In the genomic region with DNA sequence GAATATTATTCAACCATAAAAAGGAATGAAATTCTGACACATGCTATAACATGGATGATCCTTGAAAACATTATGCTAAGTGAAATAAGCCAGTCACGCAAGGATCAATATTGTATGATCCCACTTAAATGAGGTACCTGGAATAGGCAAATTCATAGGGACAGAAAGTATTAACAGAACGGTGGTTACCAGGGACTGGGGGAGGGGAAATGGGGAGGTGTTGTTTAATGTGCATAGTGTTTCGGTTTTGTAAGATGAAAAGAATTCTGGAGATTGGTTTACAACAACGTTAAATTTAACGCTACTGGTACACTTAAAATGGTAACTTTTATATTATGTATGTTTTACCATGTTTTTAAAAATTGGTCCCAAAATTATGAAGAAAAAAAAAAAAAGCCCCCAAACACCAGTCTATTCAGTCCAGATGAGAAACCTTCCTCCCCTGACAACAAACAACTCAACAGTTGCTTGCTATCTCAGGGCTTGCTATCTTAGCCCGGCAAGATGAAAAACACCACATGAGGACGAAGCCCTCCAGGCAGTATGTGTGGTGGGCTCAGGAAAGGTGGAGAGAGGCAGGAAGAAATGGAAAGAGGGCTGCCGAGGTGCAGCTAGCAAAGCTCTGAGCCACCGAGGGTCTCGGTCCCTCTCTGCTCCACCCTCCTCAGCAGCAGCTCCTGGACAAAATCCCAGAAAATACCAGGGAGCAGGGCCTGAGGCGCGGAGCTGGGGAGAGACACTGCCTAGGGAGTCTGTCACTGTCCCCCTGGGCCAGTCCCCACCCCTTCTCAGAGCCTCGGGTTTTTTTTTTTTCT, we compare ENCODE assay signal across 10 cellular contexts. TPM values are rescaled to one million over a fixed set of nuclear protein-coding genes. Genes with fewer than 3 reads are reported as not detected.
DNase-seq lines count a peak whose midpoint lies in the region; ATAC-seq and TF ChIP-seq lines count a peak whose summit lies in the region.
"Had no signal": no experiment of that assay in that cellular context is flagged by ENCODE, and none has a peak within 500 bp of the region (broad histone marks: within the 10 kb centered on the region; RNA-seq: fewer than 3 reads in every experiment).

No MANE protein-coding gene starts in this region.

- H3K4me3 ChIP-seq in ACC112 (ENCODE audit: low read depth, low read length), result no peak overlapping the region
- H3K4me3 ChIP-seq in Loucy (ENCODE audit: low read length, poor library complexity, severe bottlenecking), result peak overlapping the region; percentile 6
- H3K4me3 ChIP-seq in breast epithelium, result no peak overlapping the region
- H3K4me3 ChIP-seq: mucosa of descending colon had no signal

- H3K4me2 ChIP-seq in Loucy (ENCODE audit: low read depth, low read length, poor library complexity, severe bottlenecking), result peak overlapping the region; percentile 43

- DNase-seq in GM10266 (ENCODE audit: extremely low spot score) (no peak), UCSD-AML1 (lab: John Stamatoyannopoulos, UW; ENCODE audit: unreplicated experiment) (no peak), breast epithelium (ENCODE audit: low spot score in 2 of 2) (no peak)
- DNase-seq: activated effector memory CD4-positive, alpha-beta T cell treated with Interleukin-2 at 50 U/mL for 16 hours had no signal

- H3K9ac ChIP-seq in Loucy (ENCODE audit: low read depth, low read length, poor library complexity, severe bottlenecking), result no peak overlapping the region

- TF ChIP-seq CTCF in Loucy (conservative IDR thresholded peaks at IDR 0.05; ENCODE audit: low read length) (no peak), nephron (IDR thresholded peaks at IDR 0.05; ENCODE audit: unreplicated experiment in 3 of 3) (no peak), GM10266 (IDR thresholded peaks at IDR 0.05; ENCODE audit: control insufficient read depth, insufficient read depth, low read depth, missing control alignments) (no peak), breast epithelium (IDR thresholded peaks at IDR 0.05) (no peak)

- no peak for TF ChIP-seq POLR2A in breast epithelium (IDR thresholded peaks at IDR 0.05)

- peaks cover 41% of the 10 kb centered on the region for H3K4me1 ChIP-seq in ACC112 (ENCODE audit: control insufficient read depth, insufficient read depth, low read length, unreplicated experiment)
- H3K4me1 ChIP-seq in Loucy (ENCODE audit: insufficient read depth, low read length, poor library complexity, severe bottlenecking), result peaks cover 15% of the 10 kb centered on the region
- H3K4me1 ChIP-seq in breast epithelium, result peaks cover 0 to 13% of the 10 kb centered on the region in 2 donors

- no peaks in the 10 kb centered on the region for H4K20me1 ChIP-seq in Loucy (ENCODE audit: insufficient read depth, low read length, poor library complexity, severe bottlenecking)

- H3K27me3 ChIP-seq in ACC112 (ENCODE audit: insufficient read depth, low read length) (no peaks in the 10 kb centered on the region), Loucy (ENCODE audit: insufficient read depth, low read length, poor library complexity, severe bottlenecking) (no peaks in the 10 kb centered on the region), breast epithelium (no peaks in the 10 kb centered on the region)

- peak overlapping the region; percentile 45 for H3K4me3 Mint-ChIP-seq in dendritic cell treated with granulocyte-macrophage colony-stimulating factor and Interleukin-4, amounts not matched to agents 40 ng/mL and 50 ng/mL, for 4 days
- peak overlapping the region; percentile 37 to 61 (median 43) for H3K4me3 Mint-ChIP-seq in nephron

- no peaks in the 10 kb centered on the region for H3F3A ChIP-seq in Loucy (ENCODE audit: low read depth)

- no peaks in the 10 kb centered on the region for H3K9me3 ChIP-seq in Loucy (ENCODE audit: insufficient read depth, low read depth, low read length)
- no peaks in the 10 kb centered on the region for H3K9me3 ChIP-seq in breast epithelium
- H3K9me3 ChIP-seq: mucosa of descending colon had no signal

- H2AFZ ChIP-seq in ACC112 (ENCODE audit: low read length, unreplicated experiment), result no peak overlapping the region
- H2AFZ ChIP-seq in Loucy (ENCODE audit: low read length), result peak overlapping the region; percentile 14; the same call in 1 of the 2 replicates

- H3K79me2 ChIP-seq in ACC112 (ENCODE audit: control insufficient read depth, insufficient read depth, low read length, unreplicated experiment), result peaks cover 64% of the 10 kb centered on the region
- no peaks in the 10 kb centered on the region for H3K79me2 ChIP-seq in Loucy (ENCODE audit: insufficient read depth, low read length)

- ATAC-seq in GM18502 (IDR thresholded peaks at IDR 0.05; ENCODE audit: poor library complexity, unreplicated experiment), result no peak

- H3K27me3 Mint-ChIP-seq in dendritic cell treated with granulocyte-macrophage colony-stimulating factor and Interleukin-4, amounts not matched to agents 40 ng/mL and 50 ng/mL, for 4 days, result no peaks in the 10 kb centered on the region
- H3K27me3 Mint-ChIP-seq in nephron (ENCODE audit: low read depth), result no peaks in the 10 kb centered on the region

- peak overlapping the region; percentile 93 for H3K27ac Mint-ChIP-seq in dendritic cell treated with granulocyte-macrophage colony-stimulating factor and Interleukin-4, amounts not matched to agents 40 ng/mL and 50 ng/mL, for 4 days
- peak overlapping the region; percentile 95 to 99 (median 97) for H3K27ac Mint-ChIP-seq in nephron

- H3K36me3 ChIP-seq in ACC112 (ENCODE audit: insufficient read depth, low read length) (peaks cover 29% of the 10 kb centered on the region; the same call in 1 of the 2 replicates), Loucy (ENCODE audit: insufficient read depth, low read length) (no peaks in the 10 kb centered on the region; the same call in 1 of the 2 replicates), breast epithelium (no peaks in the 10 kb centered on the region)

- H3K36me3 Mint-ChIP-seq in dendritic cell treated with granulocyte-macrophage colony-stimulating factor and Interleukin-4, amounts not matched to agents 40 ng/mL and 50 ng/mL, for 4 days (ENCODE audit: low read depth), result peaks cover 41% of the 10 kb centered on the region
- peaks cover 21% of the 10 kb centered on the region for H3K36me3 Mint-ChIP-seq in nephron (ENCODE audit: low read depth)

- H3K4me1 Mint-ChIP-seq in dendritic cell treated with granulocyte-macrophage colony-stimulating factor and Interleukin-4, amounts not matched to agents 40 ng/mL and 50 ng/mL, for 4 days (ENCODE audit: low read depth), result peaks cover 77% of the 10 kb centered on the region
- peaks cover 56% of the 10 kb centered on the region for H3K4me1 Mint-ChIP-seq in nephron

- no peaks in the 10 kb centered on the region for H3K9me3 Mint-ChIP-seq in dendritic cell treated with granulocyte-macrophage colony-stimulating factor and Interleukin-4, amounts not matched to agents 40 ng/mL and 50 ng/mL, for 4 days
- H3K9me3 Mint-ChIP-seq in nephron, result no peaks in the 10 kb centered on the region

- H3K9me2 ChIP-seq in Loucy (replicated peaks; ENCODE audit: low read depth, low read length), result no peaks in the 10 kb centered on the region

- intact Hi-C loops in dendritic cell treated with granulocyte-macrophage colony-stimulating factor and Interleukin-4, amounts not matched to agents 40 ng/mL and 50 ng/mL, for 4 days (cut with micrococcal nuclease), result loop anchor here (5.0 kb wide), 1 partner anchor 101 kb away; the partner anchor contains the start of gene DSTYK
- intact Hi-C loops in breast epithelium (cut with DNase I; ENCODE audit: low total_unique reads), result no loop called here

- H3K27ac ChIP-seq in ACC112 (ENCODE audit: low read depth, low read length), result peak overlapping the region; percentile 22; the same call in 1 of the 2 replicates
- H3K27ac ChIP-seq in breast epithelium, result peak overlapping the region in 1 of 2 donors; percentile 28

RNA-seq across cellular contexts. Expression of gene NUAK2, which starts 8.5 kb away (rescaled TPM):
- 1 to 10 TPM in 2 of 3 donors, under 1 TPM in 1; 0.98 to 2.2 (median 1.1) TPM for total RNA-seq in breast epithelium

RNA-seq across cellular contexts. Expression of gene KLHDC8A, which starts 43.6 kb away (rescaled TPM):
- not detected for total RNA-seq in breast epithelium
